2 cellular contexts compared by ENCODE assay signal in the genomic region with DNA sequence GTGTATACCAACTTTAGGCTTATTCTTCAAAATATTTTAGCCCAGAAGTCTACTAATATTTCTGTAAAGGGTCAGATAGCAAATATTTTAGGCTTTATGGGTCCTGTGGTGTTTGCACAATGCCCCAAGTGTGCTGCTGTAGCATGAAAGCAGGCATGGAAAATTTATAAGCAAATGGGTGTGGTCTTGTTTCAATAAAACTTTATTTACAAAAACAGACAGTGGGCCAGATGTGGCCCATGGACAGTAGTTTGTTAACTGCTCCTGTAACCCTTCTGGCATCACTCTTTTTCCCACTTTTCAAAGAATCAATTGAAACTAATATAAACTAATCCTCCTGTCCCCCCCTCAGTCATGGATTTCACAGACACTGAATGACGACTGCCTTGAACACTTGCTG.
TF ChIP-seq lines count a peak whose summit lies in the region.

No MANE protein-coding gene starts in this region.

TF ChIP-seq in HepG2, 621 proteins besides CTCF, POLR2A, EP300 and RAD21:
- TF ChIP-seq, protein P1, sequence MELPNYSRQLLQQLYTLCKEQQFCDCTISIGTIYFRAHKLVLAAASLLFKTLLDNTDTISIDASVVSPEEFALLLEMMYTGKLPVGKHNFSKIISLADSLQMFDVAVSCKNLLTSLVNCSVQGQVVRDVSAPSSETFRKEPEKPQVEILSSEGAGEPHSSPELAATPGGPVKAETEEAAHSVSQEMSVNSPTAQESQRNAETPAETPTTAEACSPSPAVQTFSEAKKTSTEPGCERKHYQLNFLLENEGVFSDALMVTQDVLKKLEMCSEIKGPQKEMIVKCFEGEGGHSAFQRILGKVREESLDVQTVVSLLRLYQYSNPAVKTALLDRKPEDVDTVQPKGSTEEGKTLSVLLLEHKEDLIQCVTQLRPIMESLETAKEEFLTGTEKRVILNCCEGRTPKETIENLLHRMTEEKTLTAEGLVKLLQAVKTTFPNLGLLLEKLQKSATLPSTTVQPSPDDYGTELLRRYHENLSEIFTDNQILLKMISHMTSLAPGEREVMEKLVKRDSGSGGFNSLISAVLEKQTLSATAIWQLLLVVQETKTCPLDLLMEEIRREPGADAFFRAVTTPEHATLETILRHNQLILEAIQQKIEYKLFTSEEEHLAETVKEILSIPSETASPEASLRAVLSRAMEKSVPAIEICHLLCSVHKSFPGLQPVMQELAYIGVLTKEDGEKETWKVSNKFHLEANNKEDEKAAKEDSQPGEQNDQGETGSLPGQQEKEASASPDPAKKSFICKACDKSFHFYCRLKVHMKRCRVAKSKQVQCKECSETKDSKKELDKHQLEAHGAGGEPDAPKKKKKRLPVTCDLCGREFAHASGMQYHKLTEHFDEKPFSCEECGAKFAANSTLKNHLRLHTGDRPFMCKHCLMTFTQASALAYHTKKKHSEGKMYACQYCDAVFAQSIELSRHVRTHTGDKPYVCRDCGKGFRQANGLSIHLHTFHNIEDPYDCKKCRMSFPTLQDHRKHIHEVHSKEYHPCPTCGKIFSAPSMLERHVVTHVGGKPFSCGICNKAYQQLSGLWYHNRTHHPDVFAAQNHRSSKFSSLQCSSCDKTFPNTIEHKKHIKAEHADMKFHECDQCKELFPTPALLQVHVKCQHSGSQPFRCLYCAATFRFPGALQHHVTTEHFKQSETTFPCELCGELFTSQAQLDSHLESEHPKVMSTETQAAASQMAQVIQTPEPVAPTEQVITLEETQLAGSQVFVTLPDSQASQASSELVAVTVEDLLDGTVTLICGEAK (IDR thresholded peaks at IDR 0.05) = no peak
- TF ChIP-seq, protein P1 (CRISPR knock-in tag; IDR thresholded peaks at IDR 0.05) = peak; percentile 57; the same call in 1 of the 2 replicates
- TF ChIP-seq NFKBIZ (CRISPR knock-in tag; IDR thresholded peaks at IDR 0.05) = no peak

TF ChIP-seq in GM12878, 131 proteins besides CTCF, POLR2A, EP300 and RAD21:
- no peak for TF ChIP-seq ZNF384 (IDR thresholded peaks at IDR 0.05; ENCODE audit: borderline replicate concordance, low read depth, low read length)
- TF ChIP-seq, protein P1 (IDR thresholded peaks at IDR 0.05; ENCODE audit: borderline replicate concordance) = peak; percentile 77
